14 cellular contexts compared by ENCODE assay signal in genomic region chr3:71703796-71704195, GRCh38.
DNase-seq lines count a peak whose midpoint lies in the region; ATAC-seq lines count a peak whose summit lies in the region.
"Had no signal": no experiment of that assay in that cellular context is flagged by ENCODE, and none has a peak within 500 bp of the region (broad histone marks: within the 10 kb centered on the region; RNA-seq: fewer than 3 reads in every experiment).

No MANE protein-coding gene starts in this region.

- H3K9me3 Mint-ChIP-seq in activated naive CD4-positive, alpha-beta T cell treated with anti-CD3 and anti-CD28 coated beads, Interleukin-2, amount 50 U/mL, for 24 hours, result no peaks in the 10 kb centered on the region
- H3K9me3 Mint-ChIP-seq in central memory CD8-positive, alpha-beta T cell, result no peaks in the 10 kb centered on the region

- H3K36me3 Mint-ChIP-seq in activated naive CD4-positive, alpha-beta T cell treated with anti-CD3 and anti-CD28 coated beads, Interleukin-2, amount 50 U/mL, for 24 hours, result peaks cover 6% of the 10 kb centered on the region
- H3K36me3 Mint-ChIP-seq in central memory CD8-positive, alpha-beta T cell (ENCODE audit: insufficient read depth), result peaks cover 24% of the 10 kb centered on the region

- peak overlapping the region; percentile 60 for H3K27ac Mint-ChIP-seq in activated naive CD4-positive, alpha-beta T cell treated with anti-CD3 and anti-CD28 coated beads, Interleukin-2, amount 50 U/mL, for 24 hours
- peak overlapping the region; percentile 80 for H3K27ac Mint-ChIP-seq in central memory CD8-positive, alpha-beta T cell (ENCODE audit: low read depth)

- no peaks in the 10 kb centered on the region for H3K27me3 Mint-ChIP-seq in activated naive CD4-positive, alpha-beta T cell treated with anti-CD3 and anti-CD28 coated beads, Interleukin-2, amount 50 U/mL, for 24 hours
- H3K27me3 Mint-ChIP-seq in central memory CD8-positive, alpha-beta T cell, result no peaks in the 10 kb centered on the region

- DNase-seq in activated naive CD4-positive, alpha-beta T cell treated with Interleukin-2 at 50 U/mL for 16 hours, result no peak
- DNase-seq in NCI-H2227 (lab: John Stamatoyannopoulos, UW; ENCODE audit: unreplicated experiment) (peak; percentile 47), NCI-H2081 (lab: John Stamatoyannopoulos, UW) (no peak)
- no peak for DNase-seq in central memory CD8-positive, alpha-beta T cell (ENCODE audit: low spot score in 2 of 2)
- DNase-seq in activated CD4-positive, CD25-positive, alpha-beta regulatory T cell treated with anti-CD3 and anti-CD28 coated beads, Interleukin-2, amount 50 U/mL, for 72 hours, result no peak
- no peak for DNase-seq in activated effector memory CD4-positive, alpha-beta T cell treated with anti-CD3 and anti-CD28 coated beads, Interleukin-2, amount 50 U/mL, for 16 hours
- DNase-seq: activated CD8-positive, alpha-beta memory T cell treated with anti-CD3 and anti-CD28 coated beads for 24 hours; dorsolateral prefrontal cortex; EL; midbrain; stimulated activated CD8-positive, alpha-beta memory T cell treated with anti-CD3 and anti-CD28 coated beads, Interleukin-4, amount 100 ng/mL, for 48 hours had no signal

- no peak overlapping the region for H3K4me3 Mint-ChIP-seq in activated naive CD4-positive, alpha-beta T cell treated with anti-CD3 and anti-CD28 coated beads, Interleukin-2, amount 50 U/mL, for 24 hours
- H3K4me3 Mint-ChIP-seq in central memory CD8-positive, alpha-beta T cell, result no peak overlapping the region

- no peak for ATAC-seq in central memory CD8-positive, alpha-beta T cell (replicated peaks; ENCODE audit: extremely low read depth, poor library complexity, severe bottlenecking)
- no peak for ATAC-seq in GM18873 (IDR thresholded peaks at IDR 0.05; ENCODE audit: low FRiP score, unreplicated experiment)
- ATAC-seq: K562 had no signal

- H3K4me1 Mint-ChIP-seq in activated naive CD4-positive, alpha-beta T cell treated with anti-CD3 and anti-CD28 coated beads, Interleukin-2, amount 50 U/mL, for 24 hours, result peaks cover 68% of the 10 kb centered on the region
- H3K4me1 Mint-ChIP-seq in central memory CD8-positive, alpha-beta T cell, result peaks cover 49% of the 10 kb centered on the region
